ENCODE assay signal across 8 cellular contexts in genomic region chr10:124565565-124566221, GRCh38.
DNase-seq lines count a peak whose midpoint lies in the region; ATAC-seq and TF ChIP-seq lines count a peak whose summit lies in the region.

No MANE protein-coding gene starts in this region.

- H3K4me3 ChIP-seq in SK-N-SH (ENCODE audit: low read depth in 2 of 2, low read length in 1 of 2) (no peak overlapping the region), iPS-15b (ENCODE audit: low read depth, low read length) (peak overlapping the region; percentile 13)
- H3K4me3 ChIP-seq in CD8-positive, alpha-beta memory T cell (ENCODE audit: low read length) = no peak overlapping the region

- no peaks in the 10 kb centered on the region for H3K79me2 ChIP-seq in SK-N-SH (ENCODE audit: insufficient read depth)

- WGBS in SK-N-SH (ENCODE audit: low lambda C conversion rate) = 78% methylated on average over 23 of the region's 27 CpGs

- CTCF ChIA-PET in SK-N-SH (lab: Yijun Ruan, JAX) = interaction anchor here (0.6 to 1.6 kb wide), 5 partner anchors 10 to 37 kb away, joined by 3 read pairs; no protein-coding TSS in a partner anchor
- CTCF ChIA-PET in CD8-positive, alpha-beta memory T cell (lab: Charles Lee) = interaction anchor here (1.0 kb wide), 1 partner anchor 9 kb away, joined by 3 read pairs; no protein-coding TSS in a partner anchor

- intact Hi-C loops in natural killer cell (cut with micrococcal nuclease) = no loop called here

- H3K27me3 ChIP-seq in SK-N-SH (ENCODE audit: insufficient read depth) = no peaks in the 10 kb centered on the region
- H3K27me3 ChIP-seq in iPS-15b (ENCODE audit: control insufficient read depth, insufficient read depth, low read length) = no peaks in the 10 kb centered on the region
- no peaks in the 10 kb centered on the region for H3K27me3 ChIP-seq in CD8-positive, alpha-beta memory T cell (ENCODE audit: insufficient read depth, low read length, poor library complexity, severe bottlenecking)

- H3K4me2 ChIP-seq in SK-N-SH = no peak overlapping the region

- TF ChIP-seq CTCF in natural killer cell (IDR thresholded peaks at IDR 0.05) (no peak), SK-N-SH (IDR thresholded peaks at IDR 0.05) (peak; percentile 30; the same call in 1 of the 2 replicates)

- no peak overlapping the region for H3K4me3 Mint-ChIP-seq in natural killer cell treated with Interleukin-12 subunit alpha and Interleukin-12 subunit beta and Interleukin-15 and Interleukin-18, amount 100 ng/mL, for 72 hours
- no peak overlapping the region for H3K4me3 Mint-ChIP-seq in natural killer cell
- no peak overlapping the region for H3K4me3 Mint-ChIP-seq in CD8-positive, alpha-beta memory T cell
- H3K4me3 Mint-ChIP-seq in activated T-helper 17 cell treated with anti-CD3 and anti-CD28 coated beads, Interleukin-2, amount 50 U/mL, for 72 hours = no peak overlapping the region

- H3K9me3 Mint-ChIP-seq in natural killer cell treated with Interleukin-12 subunit alpha and Interleukin-12 subunit beta and Interleukin-15 and Interleukin-18, amount 100 ng/mL, for 72 hours = peaks cover 3% of the 10 kb centered on the region
- H3K9me3 Mint-ChIP-seq in natural killer cell = peaks cover 3 to 6% of the 10 kb centered on the region in 2 donors
- H3K9me3 Mint-ChIP-seq in CD8-positive, alpha-beta memory T cell = peaks cover 0 to 4% (median 0%) of the 10 kb centered on the region in 5 donors
- no peaks in the 10 kb centered on the region for H3K9me3 Mint-ChIP-seq in activated T-helper 17 cell treated with anti-CD3 and anti-CD28 coated beads, Interleukin-2, amount 50 U/mL, for 72 hours

- ATAC-seq in natural killer cell treated with Interleukin-12 subunit alpha and Interleukin-12 subunit beta and Interleukin-15 and Interleukin-18, amount 100 ng/mL, for 72 hours = peak in 1 of 2 donors; percentile 42
- ATAC-seq in natural killer cell = no peak
- ATAC-seq in HG02973 (IDR thresholded peaks at IDR 0.05; ENCODE audit: unreplicated experiment) = no peak
- ATAC-seq in activated T-helper 17 cell treated with anti-CD3 and anti-CD28 coated beads, Interleukin-2, amount 50 U/mL, for 72 hours (replicated peaks) = no peak

- peak; percentile 56 for DNase-seq in natural killer cell treated with Interleukin-12 subunit alpha and Interleukin-12 subunit beta and Interleukin-15 and Interleukin-18, amount 100 ng/mL, for 72 hours (ENCODE audit: low spot score)
- DNase-seq in natural killer cell (no peak), SK-N-SH (no peak), NCI-H1105 (lab: John Stamatoyannopoulos, UW) (no peak)
- no peak for DNase-seq in CD8-positive, alpha-beta memory T cell

- TF ChIP-seq EP300 in SK-N-SH (IDR thresholded peaks at IDR 0.05; ENCODE audit: borderline replicate concordance in 1 of 2, low read depth in 1 of 2, low read length in 1 of 2) = no peak

- no peak overlapping the region for H3K27ac Mint-ChIP-seq in natural killer cell treated with Interleukin-12 subunit alpha and Interleukin-12 subunit beta and Interleukin-15 and Interleukin-18, amount 100 ng/mL, for 72 hours
- H3K27ac Mint-ChIP-seq in natural killer cell = no peak overlapping the region
- H3K27ac Mint-ChIP-seq in CD8-positive, alpha-beta memory T cell = peak overlapping the region in 1 of 8 donors; percentile 65
- no peak overlapping the region for H3K27ac Mint-ChIP-seq in activated T-helper 17 cell treated with anti-CD3 and anti-CD28 coated beads, Interleukin-2, amount 50 U/mL, for 72 hours

- H3K36me3 Mint-ChIP-seq in natural killer cell treated with Interleukin-12 subunit alpha and Interleukin-12 subunit beta and Interleukin-15 and Interleukin-18, amount 100 ng/mL, for 72 hours = no peaks in the 10 kb centered on the region
- H3K36me3 Mint-ChIP-seq in natural killer cell = no peaks in the 10 kb centered on the region
- peaks cover 1 to 6% (median 3%) of the 10 kb centered on the region in 3 donors for H3K36me3 Mint-ChIP-seq in CD8-positive, alpha-beta memory T cell
- no peaks in the 10 kb centered on the region for H3K36me3 Mint-ChIP-seq in activated T-helper 17 cell treated with anti-CD3 and anti-CD28 coated beads, Interleukin-2, amount 50 U/mL, for 72 hours (ENCODE audit: low read depth)

- no peak for TF ChIP-seq RAD21 in SK-N-SH (IDR thresholded peaks at IDR 0.05; ENCODE audit: low read length)

- H3K9me3 ChIP-seq in SK-N-SH (no peaks in the 10 kb centered on the region), iPS-15b (ENCODE audit: control insufficient read depth, insufficient read depth, low read length) (no peaks in the 10 kb centered on the region)
- no peaks in the 10 kb centered on the region for H3K9me3 ChIP-seq in CD8-positive, alpha-beta memory T cell (ENCODE audit: low read length)

- H3K36me3 ChIP-seq in SK-N-SH (replicated peaks in 1 of 2; ENCODE audit: control insufficient read depth in 1 of 2, insufficient read depth in 2 of 2, low read length in 1 of 2) (no peaks in the 10 kb centered on the region), iPS-15b (ENCODE audit: control insufficient read depth, insufficient read depth, low read length) (no peaks in the 10 kb centered on the region)
- H3K36me3 ChIP-seq in CD8-positive, alpha-beta memory T cell (ENCODE audit: insufficient read depth, low read length) = no peaks in the 10 kb centered on the region

- H3K4me1 ChIP-seq in SK-N-SH (ENCODE audit: control insufficient read depth in 1 of 2, insufficient read depth in 2 of 2, low read depth in 1 of 2, low read length in 1 of 2) (no peaks in the 10 kb centered on the region), iPS-15b (ENCODE audit: control insufficient read depth, insufficient read depth, low read length) (peaks cover 7% of the 10 kb centered on the region)
- no peaks in the 10 kb centered on the region for H3K4me1 ChIP-seq in CD8-positive, alpha-beta memory T cell (ENCODE audit: insufficient read depth, low read length)

- H2AFZ ChIP-seq in SK-N-SH (ENCODE audit: low read depth) = no peak overlapping the region

- POLR2A ChIA-PET in SK-N-SH (lab: Yijun Ruan, JAX) = no interaction called here
- POLR2A ChIA-PET in CD8-positive, alpha-beta memory T cell (lab: Charles Lee) = no interaction called here

- no peak overlapping the region for H3K27ac ChIP-seq in SK-N-SH (ENCODE audit: low read depth in 2 of 2, low read length in 1 of 2)
- H3K27ac ChIP-seq in CD8-positive, alpha-beta memory T cell (ENCODE audit: low read depth, low read length) = no peak overlapping the region

- no peaks in the 10 kb centered on the region for H3K27me3 Mint-ChIP-seq in natural killer cell treated with Interleukin-12 subunit alpha and Interleukin-12 subunit beta and Interleukin-15 and Interleukin-18, amount 100 ng/mL, for 72 hours
- H3K27me3 Mint-ChIP-seq in natural killer cell (ENCODE audit: low read depth in 2 of 2) = no peaks in the 10 kb centered on the region
- no peaks in the 10 kb centered on the region for H3K27me3 Mint-ChIP-seq in CD8-positive, alpha-beta memory T cell
- no peaks in the 10 kb centered on the region for H3K27me3 Mint-ChIP-seq in activated T-helper 17 cell treated with anti-CD3 and anti-CD28 coated beads, Interleukin-2, amount 50 U/mL, for 72 hours

- no peaks in the 10 kb centered on the region for H3K9me2 ChIP-seq in SK-N-SH

- H3F3A ChIP-seq in SK-N-SH (replicated peaks; ENCODE audit: insufficient read depth) = no peaks in the 10 kb centered on the region

- H4K20me1 ChIP-seq in SK-N-SH (ENCODE audit: insufficient read depth) = no peaks in the 10 kb centered on the region

- no peak overlapping the region for H3K9ac ChIP-seq in SK-N-SH
- H3K9ac ChIP-seq in iPS-15b (ENCODE audit: low read depth, low read length) = peak overlapping the region; percentile 26

- peaks cover 0 to 3% of the 10 kb centered on the region in 2 donors for H3K4me1 Mint-ChIP-seq in natural killer cell treated with Interleukin-12 subunit alpha and Interleukin-12 subunit beta and Interleukin-15 and Interleukin-18, amount 100 ng/mL, for 72 hours (ENCODE audit: low read depth in 2 of 2)
- H3K4me1 Mint-ChIP-seq in natural killer cell = peaks cover 0 to 11% of the 10 kb centered on the region in 2 donors
- no peaks in the 10 kb centered on the region for H3K4me1 Mint-ChIP-seq in CD8-positive, alpha-beta memory T cell
- H3K4me1 Mint-ChIP-seq in activated T-helper 17 cell treated with anti-CD3 and anti-CD28 coated beads, Interleukin-2, amount 50 U/mL, for 72 hours = no peaks in the 10 kb centered on the region

TF ChIP-seq in SK-N-SH, 30 proteins besides CTCF, POLR2A, EP300 and RAD21:
- TF ChIP-seq SIN3A (IDR thresholded peaks at IDR 0.05; ENCODE audit: borderline replicate concordance, low read depth, low read length) = no peak
